ENCODE assay signal across 14 cellular contexts in genomic region chr11:127640822-127641485, GRCh38.
DNase-seq lines count a peak whose midpoint lies in the region; ATAC-seq and TF ChIP-seq lines count a peak whose summit lies in the region.
"Had no signal": no experiment of that assay in that cellular context is flagged by ENCODE, and none has a peak within 500 bp of the region (broad histone marks: within the 10 kb centered on the region; RNA-seq: fewer than 3 reads in every experiment).

No MANE protein-coding gene starts in this region.

- peak; percentile 54 for ATAC-seq in GM18907 (IDR thresholded peaks at IDR 0.05; ENCODE audit: unreplicated experiment)
- peak; percentile 68 for ATAC-seq in HG02870 (IDR thresholded peaks at IDR 0.05; ENCODE audit: unreplicated experiment)
- ATAC-seq: naive thymus-derived CD8-positive, alpha-beta T cell had no signal

- no peak overlapping the region for H3K4me3 ChIP-seq in ovary
- H3K4me3 ChIP-seq: BLaER1 treated with 17β-estradiol and CSF1 and Interleukin-3, amounts not matched to agents 10 nM and 100 nM; esophagus muscularis mucosa had no signal

- no peak for TF ChIP-seq EP300 in ovary (IDR thresholded peaks at IDR 0.05)

- no peaks in the 10 kb centered on the region for H3K27me3 ChIP-seq in ovary
- H3K27me3 ChIP-seq: BLaER1 treated with 17β-estradiol and CSF1 and Interleukin-3, amounts not matched to agents 10 nM and 100 nM; esophagus muscularis mucosa had no signal

- DNase-seq in RPMI7951 (ENCODE audit: low read depth) (peak; percentile 76), myocyte (ENCODE audit: low read depth) (peak; percentile 75), posterior cingulate gyrus (no peak), ovary (no peak), HUDEP-2 (lab: John Stamatoyannopoulos, UW; ENCODE audit: unreplicated experiment in 76 of 76) (no peak), NCI-H1930 (lab: John Stamatoyannopoulos, UW) (no peak)
- DNase-seq: activated T-cell treated with anti-CD3 and anti-CD28 coated beads, Interleukin-2, amount 50 U/mL, for 1 hour; naive thymus-derived CD8-positive, alpha-beta T cell; NCI-H2029 treated with DMSO at 0.1 percent for 48 hours; stimulated activated CD4-positive, alpha-beta T cell treated with anti-CD3 and anti-CD28 coated beads, Interleukin-15, amount 100 ng/mL, for 24 hours had no signal

- no peak for TF ChIP-seq CTCF in ovary (IDR thresholded peaks at IDR 0.05)

- H3K36me3 ChIP-seq in ovary, result no peaks in the 10 kb centered on the region
- H3K36me3 ChIP-seq: BLaER1 treated with 17β-estradiol and CSF1 and Interleukin-3, amounts not matched to agents 10 nM and 100 nM; esophagus muscularis mucosa had no signal

- no peak for TF ChIP-seq POLR2A in ovary (IDR thresholded peaks at IDR 0.05)

- H3K9me3 ChIP-seq in ovary, result no peaks in the 10 kb centered on the region
- H3K9me3 ChIP-seq: BLaER1 treated with 17β-estradiol and CSF1 and Interleukin-3, amounts not matched to agents 10 nM and 100 nM; esophagus muscularis mucosa had no signal

- intact Hi-C loops in posterior cingulate gyrus (cut with DNase I), result no loop called here
- intact Hi-C loops in ovary (cut with DNase I), result no loop called here

- H3K4me1 ChIP-seq in ovary (ENCODE audit: insufficient read depth), result no peaks in the 10 kb centered on the region
- H3K4me1 ChIP-seq: esophagus muscularis mucosa had no signal

- H3K27ac ChIP-seq in ovary, result no peak overlapping the region
- H3K27ac ChIP-seq: esophagus muscularis mucosa had no signal

Comparison
In these comparisons a context has a peak if more than half of its experiments do, and no peak if none do; other contexts are left out.
1. DNase-seq: peak in RPMI7951 (single experiment) and myocyte (single experiment); none in posterior cingulate gyrus (0 of 10), ovary (0 of 5), HUDEP-2 (0 of 76) and NCI-H1930 (0 of 2).